In the genomic region with DNA sequence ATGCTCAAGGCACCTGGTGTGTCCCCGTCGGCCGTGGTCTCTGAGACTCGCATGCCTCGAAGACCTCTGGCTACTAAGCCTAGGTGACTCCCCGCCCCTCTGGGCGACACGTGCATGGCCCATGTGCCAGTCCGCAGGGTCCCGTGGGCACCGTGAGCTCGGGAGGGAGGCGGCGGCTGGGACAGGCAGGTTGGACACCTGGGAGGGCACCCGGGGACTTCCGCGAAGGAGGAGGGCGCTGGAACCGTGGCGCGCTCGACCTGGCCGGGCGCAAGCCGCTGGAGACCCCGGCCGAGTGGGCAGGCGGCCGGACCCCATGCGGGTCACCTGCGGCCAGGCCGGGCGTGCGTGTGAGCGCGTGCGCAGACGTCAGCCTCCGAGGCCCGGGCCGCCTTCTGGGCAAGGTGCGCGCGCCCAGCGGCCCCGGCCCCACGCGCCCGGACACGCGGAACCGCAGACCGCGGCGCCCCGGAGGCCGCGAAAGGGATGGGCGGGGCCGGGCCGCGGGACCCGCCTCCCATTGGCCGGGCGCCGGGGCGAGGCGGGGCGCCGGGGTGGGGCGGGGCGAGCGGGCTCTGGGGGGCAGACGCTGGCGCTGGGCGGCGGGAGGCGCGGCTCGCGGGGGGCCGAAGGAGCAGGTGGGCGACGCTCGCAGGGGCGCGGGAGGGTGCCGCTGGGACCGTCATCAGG, we compare ENCODE assay signal across 8 cellular contexts. TPM values are rescaled to one million over a fixed set of nuclear protein-coding genes. Genes with fewer than 3 reads are reported as not detected.
A peak's percentile ranks its signal among the peaks of the same experiment; 100 is the strongest.
DNase-seq lines count a peak whose midpoint lies in the region; ATAC-seq, FAIRE-seq and TF ChIP-seq lines count a peak whose summit lies in the region.

No MANE protein-coding gene starts in this region.

- H3K4me1 ChIP-seq in A549 (peaks cover 19% of the 10 kb centered on the region), NT2/D1 (ENCODE audit: insufficient read depth, insufficient read length) (peaks cover 14% of the 10 kb centered on the region)

- no peak overlapping the region for H3K27ac Mint-ChIP-seq in activated T-helper 2 cell treated with anti-CD3 and anti-CD28 coated beads, Interferon-gamma antibody, Interleukin-2, Interleukin-4, amounts not matched to agents 10 μg/mL and 5 μg/mL and 100 μg/mL, durations not matched to agents 14 hours and 24 hours and 36 hours
- H3K27ac Mint-ChIP-seq in nephron progenitor cell: no peak overlapping the region
- no peak overlapping the region for H3K27ac Mint-ChIP-seq in stimulated activated naive CD8-positive, alpha-beta T cell treated with anti-CD3 and anti-CD28 coated beads, Interleukin-15, Interleukin-2, amounts not matched to agents 100 ng/mL and 50 ng/mL, for 24 hours

- 42% methylated on average over 9 of the region's 89 CpGs for WGBS in A549 (ENCODE audit: missing lambda C conversion rate)

- no peak for TF ChIP-seq EP300 in A549 (IDR thresholded peaks at IDR 0.05)

- peak overlapping the region; percentile 56 for H3K9ac ChIP-seq in NT2/D1 (ENCODE audit: insufficient read length, low read depth)

- ATAC-seq in A549 (peak; percentile 69 to 76), HG03159 (IDR thresholded peaks at IDR 0.05; ENCODE audit: unreplicated experiment) (no peak)

- CTCF ChIA-PET in A549 (lab: Yijun Ruan, JAX): interaction anchor here (2.4 to 3.7 kb wide), 2 partner anchors 11 to 43 kb away, joined by 10 to 15 read pairs; no protein-coding TSS in a partner anchor

- peak overlapping the region; percentile 65 for H3K4me3 Mint-ChIP-seq in activated T-helper 2 cell treated with anti-CD3 and anti-CD28 coated beads, Interferon-gamma antibody, Interleukin-2, Interleukin-4, amounts not matched to agents 10 μg/mL and 5 μg/mL and 100 μg/mL, durations not matched to agents 14 hours and 24 hours and 36 hours (ENCODE audit: low read depth)
- H3K4me3 Mint-ChIP-seq in nephron progenitor cell: peak overlapping the region; percentile 73
- H3K4me3 Mint-ChIP-seq in stimulated activated naive CD8-positive, alpha-beta T cell treated with anti-CD3 and anti-CD28 coated beads, Interleukin-15, Interleukin-2, amounts not matched to agents 100 ng/mL and 50 ng/mL, for 24 hours: peak overlapping the region; percentile 60

- no peaks in the 10 kb centered on the region for H3K36me3 Mint-ChIP-seq in activated T-helper 2 cell treated with anti-CD3 and anti-CD28 coated beads, Interferon-gamma antibody, Interleukin-2, Interleukin-4, amounts not matched to agents 10 μg/mL and 5 μg/mL and 100 μg/mL, durations not matched to agents 14 hours and 24 hours and 36 hours (ENCODE audit: low read depth)
- no peaks in the 10 kb centered on the region for H3K36me3 Mint-ChIP-seq in nephron progenitor cell (ENCODE audit: low read depth)
- H3K36me3 Mint-ChIP-seq in stimulated activated naive CD8-positive, alpha-beta T cell treated with anti-CD3 and anti-CD28 coated beads, Interleukin-15, Interleukin-2, amounts not matched to agents 100 ng/mL and 50 ng/mL, for 24 hours (ENCODE audit: low read depth): no peaks in the 10 kb centered on the region

- DNase-seq in A549 (ENCODE audit: low read depth in 1 of 2, low spot score in 1 of 2) (peak in 1 of 2 experiments; percentile 44), GM19238 (ENCODE audit: insufficient read length, low spot score) (peak; percentile 70), NT2/D1 (ENCODE audit: low read depth, low spot score) (no peak), foreskin fibroblast (peak in 1 of 2 donors; percentile 70), nephron progenitor cell (peak; percentile 88)
- DNase-seq in activated T-helper 2 cell treated with anti-CD3 and anti-CD28 coated beads, Interferon-gamma antibody, Interleukin-2, Interleukin-4, amounts not matched to agents 10 μg/mL and 5 μg/mL and 100 μg/mL, durations not matched to agents 14 hours and 24 hours and 36 hours (ENCODE audit: low spot score): peak; percentile 54

- peak; percentile 36; the same call in 1 of the 2 replicates for TF ChIP-seq POLR2A in A549 (IDR thresholded peaks at IDR 0.05; ENCODE audit: low read length)

- H3K9me3 ChIP-seq in A549 (no peaks in the 10 kb centered on the region), NT2/D1 (ENCODE audit: insufficient read depth, low read length) (no peaks in the 10 kb centered on the region)

- no peaks in the 10 kb centered on the region for H3K9me3 Mint-ChIP-seq in activated T-helper 2 cell treated with anti-CD3 and anti-CD28 coated beads, Interferon-gamma antibody, Interleukin-2, Interleukin-4, amounts not matched to agents 10 μg/mL and 5 μg/mL and 100 μg/mL, durations not matched to agents 14 hours and 24 hours and 36 hours
- no peaks in the 10 kb centered on the region for H3K9me3 Mint-ChIP-seq in nephron progenitor cell
- no peaks in the 10 kb centered on the region for H3K9me3 Mint-ChIP-seq in stimulated activated naive CD8-positive, alpha-beta T cell treated with anti-CD3 and anti-CD28 coated beads, Interleukin-15, Interleukin-2, amounts not matched to agents 100 ng/mL and 50 ng/mL, for 24 hours

- no peak for TF ChIP-seq CTCF in A549 (IDR thresholded peaks at IDR 0.05)
- no peak for TF ChIP-seq CTCF in foreskin fibroblast (IDR thresholded peaks at IDR 0.05; ENCODE audit: low read depth, low read length)
- TF ChIP-seq CTCF in nephron progenitor cell (IDR thresholded peaks at IDR 0.05): no peak

- H3K4me1 Mint-ChIP-seq in activated T-helper 2 cell treated with anti-CD3 and anti-CD28 coated beads, Interferon-gamma antibody, Interleukin-2, Interleukin-4, amounts not matched to agents 10 μg/mL and 5 μg/mL and 100 μg/mL, durations not matched to agents 14 hours and 24 hours and 36 hours (ENCODE audit: low read depth): peaks cover 2% of the 10 kb centered on the region
- peaks cover 33% of the 10 kb centered on the region for H3K4me1 Mint-ChIP-seq in nephron progenitor cell
- peaks cover 8% of the 10 kb centered on the region for H3K4me1 Mint-ChIP-seq in stimulated activated naive CD8-positive, alpha-beta T cell treated with anti-CD3 and anti-CD28 coated beads, Interleukin-15, Interleukin-2, amounts not matched to agents 100 ng/mL and 50 ng/mL, for 24 hours (ENCODE audit: low read depth)

- H3K27ac ChIP-seq in A549: peak overlapping the region; percentile 83 to 92

- H3K27me3 ChIP-seq in NT2/D1 (ENCODE audit: insufficient read depth, insufficient read length): peaks cover 44% of the 10 kb centered on the region

- H3K4me3 ChIP-seq in A549 (peak overlapping the region; percentile 65), NT2/D1 (ENCODE audit: insufficient read length, low read depth) (peak overlapping the region; percentile 61), foreskin fibroblast (ENCODE audit: low read depth in 1 of 2, low read length in 2 of 2) (peak overlapping the region; percentile 52 to 59)

- no peaks in the 10 kb centered on the region for H3K36me3 ChIP-seq in NT2/D1 (ENCODE audit: insufficient read depth, insufficient read length, low read length)

- POLR2A ChIA-PET in A549 (lab: Yijun Ruan, JAX): no interaction called here

- intact Hi-C loops in activated T-helper 2 cell treated with anti-CD3 and anti-CD28 coated beads, Interferon-gamma antibody, Interleukin-2, Interleukin-4, amounts not matched to agents 10 μg/mL and 5 μg/mL and 100 μg/mL, durations not matched to agents 14 hours and 24 hours and 36 hours (cut with micrococcal nuclease): no loop called here

- TF ChIP-seq RAD21 in A549 (conservative IDR thresholded peaks at IDR 0.05 in 1 of 2, IDR thresholded peaks at IDR 0.05 in 1 of 2): no peak

- no peak for FAIRE-seq in A549 (lab: Jason Lieb, UNC)

- peak overlapping the region; percentile 98 for H3K4me2 ChIP-seq in A549

- H3K27me3 Mint-ChIP-seq in activated T-helper 2 cell treated with anti-CD3 and anti-CD28 coated beads, Interferon-gamma antibody, Interleukin-2, Interleukin-4, amounts not matched to agents 10 μg/mL and 5 μg/mL and 100 μg/mL, durations not matched to agents 14 hours and 24 hours and 36 hours (ENCODE audit: low read depth): peaks cover 38% of the 10 kb centered on the region
- H3K27me3 Mint-ChIP-seq in nephron progenitor cell (ENCODE audit: low read depth, poor library complexity): peaks cover 77% of the 10 kb centered on the region
- H3K27me3 Mint-ChIP-seq in stimulated activated naive CD8-positive, alpha-beta T cell treated with anti-CD3 and anti-CD28 coated beads, Interleukin-15, Interleukin-2, amounts not matched to agents 100 ng/mL and 50 ng/mL, for 24 hours: peaks cover 38% of the 10 kb centered on the region

TF ChIP-seq in A549, 52 proteins besides CTCF, POLR2A, EP300 and RAD21:
- TF ChIP-seq JUN (IDR thresholded peaks at IDR 0.05) (no peak; a peak in 1 of 5 replicates), RFX5 (IDR thresholded peaks at IDR 0.05) (no peak)
- TF ChIP-seq, protein P1, sequence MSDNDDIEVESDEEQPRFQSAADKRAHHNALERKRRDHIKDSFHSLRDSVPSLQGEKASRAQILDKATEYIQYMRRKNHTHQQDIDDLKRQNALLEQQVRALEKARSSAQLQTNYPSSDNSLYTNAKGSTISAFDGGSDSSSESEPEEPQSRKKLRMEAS (IDR thresholded peaks at IDR 0.05): peak; percentile 64
- TF ChIP-seq, protein P2, sequence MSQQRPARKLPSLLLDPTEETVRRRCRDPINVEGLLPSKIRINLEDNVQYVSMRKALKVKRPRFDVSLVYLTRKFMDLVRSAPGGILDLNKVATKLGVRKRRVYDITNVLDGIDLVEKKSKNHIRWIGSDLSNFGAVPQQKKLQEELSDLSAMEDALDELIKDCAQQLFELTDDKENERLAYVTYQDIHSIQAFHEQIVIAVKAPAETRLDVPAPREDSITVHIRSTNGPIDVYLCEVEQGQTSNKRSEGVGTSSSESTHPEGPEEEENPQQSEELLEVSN (IDR thresholded peaks at IDR 0.05; ENCODE audit: borderline replicate concordance, low read depth): peak; percentile 62; the same call in 1 of the 2 replicates

RNA-seq across cellular contexts. Expression of gene RASD2, which starts 0.6 kb away (rescaled TPM):
- 0.61 and 0.93 TPM in 2 replicates for polyA plus RNA-seq in A549 (2011; rRNA removed)
- 0.54 and 0.76 TPM in 2 replicates for polyA plus RNA-seq in A549 (2012; cell fraction: cytosol; rRNA removed)
- polyA plus RNA-seq in A549 (2012; cell fraction: nucleus; rRNA removed): 0.86 and 1.2 TPM in 2 replicates
- 1.2 to 1.4 TPM (median 1.3 TPM) in 3 replicates for polyA plus RNA-seq in A549 (2017; fragmentation: RNase III; extraction: RNeasy Plus Mini Kit Qiagen cat#74134 plus additional on column Dnase treatment)
- 1.1 and 1.4 TPM in 2 replicates for polyA minus RNA-seq in A549 (2011; rRNA and poly(A)+ RNA removed)
- not detected in 2 replicates for total RNA-seq in activated T-helper 2 cell treated with anti-CD3 and anti-CD28 coated beads, Interferon-gamma antibody, Interleukin-2, Interleukin-4, amounts not matched to agents 10 μg/mL and 5 μg/mL and 100 μg/mL, durations not matched to agents 14 hours and 24 hours and 36 hours
